ENCODE assay signal across 28 cellular contexts in the genomic region with DNA sequence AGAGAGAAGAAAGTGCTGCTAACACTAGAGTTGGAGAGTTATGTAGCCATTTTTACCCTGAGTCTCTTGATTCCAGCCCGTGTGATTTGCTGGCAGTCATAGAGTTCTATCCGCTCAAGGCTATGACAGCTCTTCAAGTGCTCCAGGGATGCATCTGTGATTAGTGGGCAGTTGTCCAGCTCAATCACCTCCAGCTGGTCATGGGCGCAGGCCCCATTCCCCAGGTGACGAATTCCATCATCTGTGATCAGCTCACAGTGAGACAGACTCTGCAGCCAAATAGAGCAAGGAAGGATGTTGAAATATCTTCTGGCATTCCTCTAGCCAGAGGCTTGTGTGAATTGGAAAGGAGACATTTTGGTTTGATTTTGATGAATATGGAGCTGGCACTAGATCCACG. TPM values are rescaled to one million over a fixed set of nuclear protein-coding genes. Genes with fewer than 3 reads are reported as not detected.
DNase-seq lines count a peak whose midpoint lies in the region; ATAC-seq and TF ChIP-seq lines count a peak whose summit lies in the region.
"Had no signal": no experiment of that assay in that cellular context is flagged by ENCODE, and none has a peak within 500 bp of the region (broad histone marks: within the 10 kb centered on the region; RNA-seq: fewer than 3 reads in every experiment).

No MANE protein-coding gene starts in this region.

- peak overlapping the region in 4 of 5 experiments; percentile 7 to 86 (median 39) for H3K27ac Mint-ChIP-seq in brain
- no peak overlapping the region for H3K27ac Mint-ChIP-seq in activated CD8-positive, alpha-beta memory T cell treated with anti-CD3 and anti-CD28 coated beads, Interleukin-2, amount 10 ng/mL, durations not matched to agents 7 days and 5 days
- H3K27ac Mint-ChIP-seq: activated CD8-positive, alpha-beta T cell treated with anti-CD3 and anti-CD28 coated beads for 36 hours; activated naive CD8-positive, alpha-beta T cell treated with anti-CD3 and anti-CD28 coated beads, Interleukin-2, amount 50 U/mL, for 24 hours; progenitor cell of endocrine pancreas; type B pancreatic cell had no signal

- H3K9me3 Mint-ChIP-seq in brain = no peaks in the 10 kb centered on the region
- H3K9me3 Mint-ChIP-seq in activated CD8-positive, alpha-beta memory T cell treated with anti-CD3 and anti-CD28 coated beads, Interleukin-2, amount 10 ng/mL, durations not matched to agents 7 days and 5 days (ENCODE audit: low read depth) = no peaks in the 10 kb centered on the region
- H3K9me3 Mint-ChIP-seq: activated CD8-positive, alpha-beta T cell treated with anti-CD3 and anti-CD28 coated beads for 36 hours; activated naive CD8-positive, alpha-beta T cell treated with anti-CD3 and anti-CD28 coated beads, Interleukin-2, amount 50 U/mL, for 24 hours; central memory CD8-positive, alpha-beta T cell; type B pancreatic cell had no signal

- no peak overlapping the region for H3K4ac ChIP-seq in mesenchymal stem cell (ENCODE audit: low read depth in 1 of 2, low read length in 2 of 2)

- H3K36me3 ChIP-seq in mesenchymal stem cell (ENCODE audit: control insufficient read depth in 1 of 2, insufficient read depth in 2 of 2, low read depth in 1 of 2, low read length in 2 of 2) (peaks cover 40 to 85% of the 10 kb centered on the region in 2 experiments), subcutaneous abdominal adipose tissue (ENCODE audit: control insufficient read depth in 5 of 5, insufficient read depth in 5 of 5, low read length in 5 of 5) (peaks cover 17 to 73% (median 48%) of the 10 kb centered on the region in 5 donors)

- DNase-seq in fibroblast of the aortic adventitia (ENCODE audit: low read depth) (peak; percentile 70), mesenchymal stem cell (no peak), inferior parietal cortex (ENCODE audit: extremely low spot score) (no peak)
- no peak for DNase-seq in activated CD8-positive, alpha-beta memory T cell treated with anti-CD3 and anti-CD28 coated beads, Interleukin-2, amount 10 ng/mL, durations not matched to agents 7 days and 5 days
- no peak for DNase-seq in activated CD4-positive, alpha-beta T cell treated with anti-CD3 and anti-CD28 coated beads, Interleukin-2, amount 50 U/mL, for 1 hour
- DNase-seq: activated CD8-positive, alpha-beta T cell treated with anti-CD3 and anti-CD28 coated beads for 36 hours; activated gamma-delta T cell; activated naive CD8-positive, alpha-beta T cell treated with anti-CD3 and anti-CD28 coated beads, Interleukin-2, amount 50 U/mL, for 24 hours; Caco-2; IMR-90; NCI-H1436; NCI-H2081 treated with DMSO at 0.1 percent for 48 hours; NCI-H2227 treated with DMSO at 0.1 percent for 48 hours; NCI-H526 treated with DMSO at 0.1 percent for 48 hours; Peyer's patch; SIG-M5; stimulated activated CD4-positive, alpha-beta T cell treated with anti-CD3 and anti-CD28 coated beads, Interleukin-15, amount 100 ng/mL, for 24 hours; stimulated activated CD4-positive, alpha-beta T cell treated with anti-CD3 and anti-CD28 coated beads, Interleukin-4, amount 100 ng/mL, for 4 hours had no signal

- H3K9ac ChIP-seq in mesenchymal stem cell (ENCODE audit: low read length) = peak overlapping the region; percentile 49
- H3K9ac ChIP-seq in subcutaneous abdominal adipose tissue (ENCODE audit: low read length in 5 of 5) = no peak overlapping the region
- H3K9ac ChIP-seq: BLaER1 treated with 17β-estradiol and CSF1 and Interleukin-3, amounts not matched to agents 10 nM and 100 nM had no signal

- no peak overlapping the region for H3K4me2 ChIP-seq in mesenchymal stem cell (ENCODE audit: low read length, poor library complexity, severe bottlenecking)
- H3K4me2 ChIP-seq: BLaER1 treated with 17β-estradiol and CSF1 and Interleukin-3, amounts not matched to agents 10 nM and 100 nM had no signal

- TF ChIP-seq CTCF in brain (conservative IDR thresholded peaks at IDR 0.05) (no peak), fibroblast of the aortic adventitia (IDR thresholded peaks at IDR 0.05; ENCODE audit: insufficient read depth, low read length) (no peak)

- H2BK5ac ChIP-seq in mesenchymal stem cell (ENCODE audit: low read depth, low read length, poor library complexity, severe bottlenecking) = no peak overlapping the region

- no peak overlapping the region for H2BK12ac ChIP-seq in mesenchymal stem cell (ENCODE audit: low read length in 2 of 2)

- H2BK120ac ChIP-seq in mesenchymal stem cell (ENCODE audit: low read depth, low read length) = no peak overlapping the region

- CTCF ChIA-PET in activated CD8-positive, alpha-beta memory T cell treated with anti-CD3 and anti-CD28 coated beads, Interleukin-2, amount 10 ng/mL, durations not matched to agents 7 days and 5 days (lab: Charles Lee) = interaction anchor here (1.1 to 2.7 kb wide), 2 partner anchors 20 to 57 kb away, joined by 3 to 12 read pairs; no protein-coding TSS in a partner anchor

- H3K4me3 Mint-ChIP-seq in brain = peak overlapping the region in 1 of 5 experiments; percentile 19
- H3K4me3 Mint-ChIP-seq in activated CD8-positive, alpha-beta memory T cell treated with anti-CD3 and anti-CD28 coated beads, Interleukin-2, amount 10 ng/mL, durations not matched to agents 7 days and 5 days = no peak overlapping the region
- H3K4me3 Mint-ChIP-seq: activated CD8-positive, alpha-beta T cell treated with anti-CD3 and anti-CD28 coated beads for 36 hours; activated naive CD8-positive, alpha-beta T cell treated with anti-CD3 and anti-CD28 coated beads, Interleukin-2, amount 50 U/mL, for 24 hours; central memory CD8-positive, alpha-beta T cell; type B pancreatic cell had no signal

- H3K4me1 ChIP-seq in mesenchymal stem cell (ENCODE audit: control insufficient read depth, insufficient read depth, low read depth, low read length) (no peaks in the 10 kb centered on the region), subcutaneous abdominal adipose tissue (ENCODE audit: control insufficient read depth in 5 of 5, insufficient read depth in 5 of 5, low read length in 5 of 5) (peaks cover 0 to 18% (median 5%) of the 10 kb centered on the region in 5 donors)
- H3K4me1 ChIP-seq: BLaER1 treated with 17β-estradiol and CSF1 and Interleukin-3, amounts not matched to agents 10 nM and 100 nM; Caco-2; Peyer's patch had no signal

- H2AK5ac ChIP-seq in mesenchymal stem cell (ENCODE audit: low read length, severe bottlenecking) = no peak overlapping the region

- 95% methylated on average over 5 of the region's 5 CpGs for WGBS in mesenchymal stem cell

- H4K91ac ChIP-seq in mesenchymal stem cell (ENCODE audit: low read length) = no peak overlapping the region

- no peaks in the 10 kb centered on the region for H3K79me1 ChIP-seq in mesenchymal stem cell (replicated peaks; ENCODE audit: low read length, poor library complexity, severe bottlenecking)

- peaks cover 4% of the 10 kb centered on the region for H3K27me3 Mint-ChIP-seq in brain
- no peaks in the 10 kb centered on the region for H3K27me3 Mint-ChIP-seq in activated CD8-positive, alpha-beta memory T cell treated with anti-CD3 and anti-CD28 coated beads, Interleukin-2, amount 10 ng/mL, durations not matched to agents 7 days and 5 days
- H3K27me3 Mint-ChIP-seq: activated CD8-positive, alpha-beta T cell treated with anti-CD3 and anti-CD28 coated beads for 36 hours; activated naive CD8-positive, alpha-beta T cell treated with anti-CD3 and anti-CD28 coated beads, Interleukin-2, amount 50 U/mL, for 24 hours; central memory CD8-positive, alpha-beta T cell; progenitor cell of endocrine pancreas; type B pancreatic cell had no signal

- H3K14ac ChIP-seq in mesenchymal stem cell (ENCODE audit: low read length in 2 of 2) = no peak overlapping the region

- no peaks in the 10 kb centered on the region for H3K9me3 ChIP-seq in mesenchymal stem cell (ENCODE audit: control insufficient read depth, low read length)
- no peaks in the 10 kb centered on the region for H3K9me3 ChIP-seq in subcutaneous abdominal adipose tissue (ENCODE audit: control insufficient read depth in 5 of 5, low read length in 5 of 5)
- H3K9me3 ChIP-seq: BLaER1 treated with 17β-estradiol and CSF1 and Interleukin-3, amounts not matched to agents 10 nM and 100 nM; Caco-2; esophagus muscularis mucosa; Peyer's patch had no signal

- H3K4me3 ChIP-seq in fibroblast of the aortic adventitia (ENCODE audit: low read depth, low read length) (no peak overlapping the region), mesenchymal stem cell (ENCODE audit: insufficient read depth in 1 of 2, low read depth in 1 of 2, low read length in 2 of 2) (no peak overlapping the region), subcutaneous abdominal adipose tissue (ENCODE audit: low read depth in 1 of 5, low read length in 5 of 5) (no peak overlapping the region)
- H3K4me3 ChIP-seq: BLaER1 treated with 17β-estradiol and CSF1 and Interleukin-3, amounts not matched to agents 10 nM and 100 nM; esophagus muscularis mucosa; Peyer's patch had no signal

- H3K27ac ChIP-seq in mesenchymal stem cell (ENCODE audit: low read length, poor library complexity, severe bottlenecking) (no peak overlapping the region), subcutaneous abdominal adipose tissue (ENCODE audit: low read depth, low read length) (peak overlapping the region; percentile 51)
- H3K27ac ChIP-seq: BLaER1 treated with 17β-estradiol and CSF1 and Interleukin-3, amounts not matched to agents 10 nM and 100 nM; esophagus muscularis mucosa; Peyer's patch had no signal

- H3K18ac ChIP-seq in mesenchymal stem cell (ENCODE audit: low read depth in 1 of 2, low read length in 2 of 2) = no peak overlapping the region

- H4K8ac ChIP-seq in mesenchymal stem cell (ENCODE audit: low read length) = no peak overlapping the region

- no peak overlapping the region for H2BK15ac ChIP-seq in mesenchymal stem cell (ENCODE audit: low read depth, poor library complexity, severe bottlenecking)

- no peaks in the 10 kb centered on the region for H3K27me3 ChIP-seq in mesenchymal stem cell (ENCODE audit: control insufficient read depth in 1 of 2, insufficient read depth in 1 of 2, low read length in 2 of 2)
- no peaks in the 10 kb centered on the region for H3K27me3 ChIP-seq in subcutaneous abdominal adipose tissue (ENCODE audit: control insufficient read depth in 5 of 5, insufficient read depth in 4 of 5, low read length in 5 of 5)
- H3K27me3 ChIP-seq: BLaER1 treated with 17β-estradiol and CSF1 and Interleukin-3, amounts not matched to agents 10 nM and 100 nM; esophagus muscularis mucosa; Peyer's patch had no signal

- no peak overlapping the region for H2AFZ ChIP-seq in mesenchymal stem cell (ENCODE audit: low read depth, low read length)

- no peak for ATAC-seq in activated CD8-positive, alpha-beta memory T cell treated with anti-CD3 and anti-CD28 coated beads, Interleukin-2, amount 10 ng/mL, durations not matched to agents 7 days and 5 days
- ATAC-seq: activated CD8-positive, alpha-beta T cell treated with anti-CD3 and anti-CD28 coated beads for 36 hours; activated naive CD8-positive, alpha-beta T cell treated with anti-CD3 and anti-CD28 coated beads, Interleukin-2, amount 50 U/mL, for 24 hours had no signal

- H3K36me3 Mint-ChIP-seq in brain = peaks cover 74% of the 10 kb centered on the region
- H3K36me3 Mint-ChIP-seq in activated CD8-positive, alpha-beta memory T cell treated with anti-CD3 and anti-CD28 coated beads, Interleukin-2, amount 10 ng/mL, durations not matched to agents 7 days and 5 days = peaks cover 18% of the 10 kb centered on the region

- no peak overlapping the region for H3K23ac ChIP-seq in mesenchymal stem cell (ENCODE audit: low read length in 2 of 2)

- no peaks in the 10 kb centered on the region for H3K4me1 Mint-ChIP-seq in brain
- no peaks in the 10 kb centered on the region for H3K4me1 Mint-ChIP-seq in activated CD8-positive, alpha-beta memory T cell treated with anti-CD3 and anti-CD28 coated beads, Interleukin-2, amount 10 ng/mL, durations not matched to agents 7 days and 5 days
- H3K4me1 Mint-ChIP-seq: activated naive CD8-positive, alpha-beta T cell treated with anti-CD3 and anti-CD28 coated beads, Interleukin-2, amount 50 U/mL, for 24 hours; central memory CD8-positive, alpha-beta T cell had no signal

RNA-seq across cellular contexts. Expression of gene STAC2, which starts 38.4 kb away (rescaled TPM):
- polyA plus RNA-seq in brain (ENCODE audit: insufficient read depth, low read depth, low replicate concordance) = 19.5 TPM
- total RNA-seq in fibroblast of the aortic adventitia (ENCODE audit: low replicate concordance) = 0.18 TPM in 1 of 2 replicates, not detected in the other
- 0.01 TPM for polyA plus RNA-seq in mesenchymal stem cell (2013, experiment 1 of 2)
- 0.01 TPM for polyA plus RNA-seq in mesenchymal stem cell (2013, experiment 2 of 2)
- not detected for total RNA-seq in activated CD8-positive, alpha-beta memory T cell treated with anti-CD3 and anti-CD28 coated beads, Interleukin-2, amount 10 ng/mL, durations not matched to agents 7 days and 5 days
- total RNA-seq: dermis microvascular lymphatic vessel endothelial cell, IMR-90, liver, progenitor cell of endocrine pancreas had no signal
- polyA plus RNA-seq: AG04450, liver had no signal
